1 cellular context compared by ENCODE assay signal in genomic region chr3:9749663-9750555, GRCh38.
TF ChIP-seq lines count a peak whose summit lies in the region.

TSS of gene OGG1 (plus strand) at chr3:9749952. CDS start at chr3:9750287, 335 bp downstream.

TF ChIP-seq in WTC11, 78 proteins besides CTCF, POLR2A, EP300 and RAD21 (continued from another document):
- TF ChIP-seq HMGXB4 (CRISPR knock-in tag; IDR thresholded peaks at IDR 0.05) (0 out of 2 replicates have a peak, but pooled peaks have one; percentile 9), ZNF281 (CRISPR knock-in tag; IDR thresholded peaks at IDR 0.05) (no peak), ZNF232 (CRISPR knock-in tag; IDR thresholded peaks at IDR 0.05) (no peak), FOXP1 (CRISPR knock-in tag; IDR thresholded peaks at IDR 0.05; ENCODE audit: borderline replicate concordance) (0 out of 2 replicates have a peak, but pooled peaks have one; percentile 37), CDX4 (CRISPR knock-in tag; IDR thresholded peaks at IDR 0.05; ENCODE audit: borderline replicate concordance) (no peak), ZNF423 (CRISPR knock-in tag; IDR thresholded peaks at IDR 0.05) (no peak), ZNF121 (CRISPR knock-in tag; IDR thresholded peaks at IDR 0.05) (peak; percentile 93), SP1 (CRISPR knock-in tag; conservative IDR thresholded peaks at IDR 0.05) (peak; percentile 84)
- TF ChIP-seq, protein P1, sequence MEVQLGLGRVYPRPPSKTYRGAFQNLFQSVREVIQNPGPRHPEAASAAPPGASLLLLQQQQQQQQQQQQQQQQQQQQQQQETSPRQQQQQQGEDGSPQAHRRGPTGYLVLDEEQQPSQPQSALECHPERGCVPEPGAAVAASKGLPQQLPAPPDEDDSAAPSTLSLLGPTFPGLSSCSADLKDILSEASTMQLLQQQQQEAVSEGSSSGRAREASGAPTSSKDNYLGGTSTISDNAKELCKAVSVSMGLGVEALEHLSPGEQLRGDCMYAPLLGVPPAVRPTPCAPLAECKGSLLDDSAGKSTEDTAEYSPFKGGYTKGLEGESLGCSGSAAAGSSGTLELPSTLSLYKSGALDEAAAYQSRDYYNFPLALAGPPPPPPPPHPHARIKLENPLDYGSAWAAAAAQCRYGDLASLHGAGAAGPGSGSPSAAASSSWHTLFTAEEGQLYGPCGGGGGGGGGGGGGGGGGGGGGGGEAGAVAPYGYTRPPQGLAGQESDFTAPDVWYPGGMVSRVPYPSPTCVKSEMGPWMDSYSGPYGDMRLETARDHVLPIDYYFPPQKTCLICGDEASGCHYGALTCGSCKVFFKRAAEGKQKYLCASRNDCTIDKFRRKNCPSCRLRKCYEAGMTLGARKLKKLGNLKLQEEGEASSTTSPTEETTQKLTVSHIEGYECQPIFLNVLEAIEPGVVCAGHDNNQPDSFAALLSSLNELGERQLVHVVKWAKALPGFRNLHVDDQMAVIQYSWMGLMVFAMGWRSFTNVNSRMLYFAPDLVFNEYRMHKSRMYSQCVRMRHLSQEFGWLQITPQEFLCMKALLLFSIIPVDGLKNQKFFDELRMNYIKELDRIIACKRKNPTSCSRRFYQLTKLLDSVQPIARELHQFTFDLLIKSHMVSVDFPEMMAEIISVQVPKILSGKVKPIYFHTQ (CRISPR knock-in tag; IDR thresholded peaks at IDR 0.05): no peak
- TF ChIP-seq, protein P2, sequence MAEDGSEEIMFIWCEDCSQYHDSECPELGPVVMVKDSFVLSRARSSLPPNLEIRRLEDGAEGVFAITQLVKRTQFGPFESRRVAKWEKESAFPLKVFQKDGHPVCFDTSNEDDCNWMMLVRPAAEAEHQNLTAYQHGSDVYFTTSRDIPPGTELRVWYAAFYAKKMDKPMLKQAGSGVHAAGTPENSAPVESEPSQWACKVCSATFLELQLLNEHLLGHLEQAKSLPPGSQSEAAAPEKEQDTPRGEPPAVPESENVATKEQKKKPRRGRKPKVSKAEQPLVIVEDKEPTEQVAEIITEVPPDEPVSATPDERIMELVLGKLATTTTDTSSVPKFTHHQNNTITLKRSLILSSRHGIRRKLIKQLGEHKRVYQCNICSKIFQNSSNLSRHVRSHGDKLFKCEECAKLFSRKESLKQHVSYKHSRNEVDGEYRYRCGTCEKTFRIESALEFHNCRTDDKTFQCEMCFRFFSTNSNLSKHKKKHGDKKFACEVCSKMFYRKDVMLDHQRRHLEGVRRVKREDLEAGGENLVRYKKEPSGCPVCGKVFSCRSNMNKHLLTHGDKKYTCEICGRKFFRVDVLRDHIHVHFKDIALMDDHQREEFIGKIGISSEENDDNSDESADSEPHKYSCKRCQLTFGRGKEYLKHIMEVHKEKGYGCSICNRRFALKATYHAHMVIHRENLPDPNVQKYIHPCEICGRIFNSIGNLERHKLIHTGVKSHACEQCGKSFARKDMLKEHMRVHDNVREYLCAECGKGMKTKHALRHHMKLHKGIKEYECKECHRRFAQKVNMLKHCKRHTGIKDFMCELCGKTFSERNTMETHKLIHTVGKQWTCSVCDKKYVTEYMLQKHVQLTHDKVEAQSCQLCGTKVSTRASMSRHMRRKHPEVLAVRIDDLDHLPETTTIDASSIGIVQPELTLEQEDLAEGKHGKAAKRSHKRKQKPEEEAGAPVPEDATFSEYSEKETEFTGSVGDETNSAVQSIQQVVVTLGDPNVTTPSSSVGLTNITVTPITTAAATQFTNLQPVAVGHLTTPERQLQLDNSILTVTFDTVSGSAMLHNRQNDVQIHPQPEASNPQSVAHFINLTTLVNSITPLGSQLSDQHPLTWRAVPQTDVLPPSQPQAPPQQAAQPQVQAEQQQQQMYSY (CRISPR knock-in tag; IDR thresholded peaks at IDR 0.05): 0 out of 2 replicates have a peak, but pooled peaks have one; percentile 10
